In the genomic region with DNA sequence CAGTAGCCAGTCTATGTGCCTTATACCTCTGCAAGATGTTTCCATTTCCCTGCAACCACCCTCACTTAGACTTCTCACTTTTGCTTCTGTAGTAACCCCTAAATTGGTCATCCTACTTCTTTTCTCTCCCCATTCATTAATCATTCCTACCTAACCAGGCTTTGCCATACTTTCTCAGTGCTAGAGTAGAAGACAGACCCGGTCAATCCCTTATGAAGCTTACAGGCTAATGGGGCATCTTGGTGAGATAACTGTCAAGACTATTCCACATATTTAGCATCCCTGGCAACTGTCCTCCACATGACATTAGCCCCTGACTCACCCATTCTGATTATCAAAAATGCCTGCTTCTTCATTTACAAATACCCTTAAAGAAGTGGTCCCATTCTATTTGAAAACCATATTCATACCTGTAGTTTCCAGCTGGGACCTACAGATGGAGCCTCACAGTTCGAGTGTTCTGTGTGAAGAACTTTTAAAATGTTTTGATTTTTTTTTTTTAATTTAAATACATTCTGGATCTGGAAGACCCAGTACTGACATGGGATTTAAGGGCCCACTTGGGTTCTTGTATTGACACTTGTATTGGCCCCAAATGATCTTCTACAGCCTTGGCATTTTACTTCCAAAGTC, we compare ENCODE assay signal across 10 cellular contexts. TPM values are rescaled to one million over a fixed set of nuclear protein-coding genes. Genes with fewer than 3 reads are reported as not detected.
A peak's percentile ranks its signal among the peaks of the same experiment; 100 is the strongest.
DNase-seq lines count a peak whose midpoint lies in the region; ATAC-seq and TF ChIP-seq lines count a peak whose summit lies in the region.
"Had no signal": no experiment of that assay in that cellular context is flagged by ENCODE, and none has a peak within 500 bp of the region (broad histone marks: within the 10 kb centered on the region; RNA-seq: fewer than 3 reads in every experiment).

No MANE protein-coding gene starts in this region.

- H3K4me2 ChIP-seq in mammary epithelial cell (ENCODE audit: insufficient read depth, low read depth, low read length) (no peak overlapping the region), PC-9 (no peak overlapping the region), smooth muscle cell (no peak overlapping the region)

- no peak for TF ChIP-seq POLR2A in breast epithelium (IDR thresholded peaks at IDR 0.05)

- in situ Hi-C loops in mammary epithelial cell (cut with MboI; ENCODE audit: low sequenced_read_pairs in 2 of 2): loop anchor here (5.0 to 25.0 kb wide), 2 partner anchors 170 to 410 kb away; no protein-coding TSS in a partner anchor

- dilution Hi-C loops in mammary epithelial cell (cut with HindIII; ENCODE audit: low sequenced_read_pairs): no loop called here

- CTCF ChIA-PET in mammary epithelial cell (lab: Charles Lee; ENCODE audit: low non-redundant PET) (interaction anchor here (0.6 to 2.3 kb wide), 4 partner anchors 13 to 172 kb away, joined by 4 to 32 read pairs (median 4); no protein-coding TSS in a partner anchor), PC-9 (lab: Charles Lee) (interaction anchor here (0.6 to 3.8 kb wide), 4 partner anchors 40 to 428 kb away, joined by 4 to 19 read pairs (median 4); partner anchors contain the start of gene AGGF1)

- H3K27me3 ChIP-seq in mammary epithelial cell (ENCODE audit: insufficient read depth, low read length): no peaks in the 10 kb centered on the region
- no peaks in the 10 kb centered on the region for H3K27me3 ChIP-seq in breast epithelium
- no peaks in the 10 kb centered on the region for H3K27me3 ChIP-seq in PC-9 (ENCODE audit: insufficient read depth, low read depth)
- H3K27me3 ChIP-seq in smooth muscle cell (ENCODE audit: low read depth): no peaks in the 10 kb centered on the region

- H3K9ac ChIP-seq in mammary epithelial cell (ENCODE audit: insufficient read depth, low read length) (no peak overlapping the region), smooth muscle cell (ENCODE audit: low read depth) (no peak overlapping the region)

- no peaks in the 10 kb centered on the region for H3F3A ChIP-seq in PC-9 (ENCODE audit: insufficient read depth, low read depth)
- H3F3A ChIP-seq in smooth muscle cell (ENCODE audit: low read depth): no peaks in the 10 kb centered on the region

- peak; percentile 23 to 39 for TF ChIP-seq CTCF in mammary epithelial cell (conservative IDR thresholded peaks at IDR 0.05 in 1 of 2, IDR thresholded peaks at IDR 0.05 in 1 of 2; ENCODE audit: extremely low read depth in 1 of 2, insufficient read depth in 1 of 2, low read depth in 1 of 2, low read length in 2 of 2)
- TF ChIP-seq CTCF in breast epithelium (IDR thresholded peaks at IDR 0.05): no peak
- peak; percentile 35; the same call in 1 of the 2 replicates for TF ChIP-seq CTCF in PC-9 (conservative IDR thresholded peaks at IDR 0.05)
- TF ChIP-seq CTCF in epithelial cell of proximal tubule (conservative IDR thresholded peaks at IDR 0.05; ENCODE audit: low read depth, low read length): peak; percentile 45
- peak; percentile 42 for TF ChIP-seq CTCF in smooth muscle cell (IDR thresholded peaks at IDR 0.05; ENCODE audit: borderline replicate concordance, insufficient read depth, poor library complexity, severe bottlenecking)

- H3K9me3 ChIP-seq in mammary epithelial cell (replicated peaks; ENCODE audit: insufficient read depth, low read length) (no peaks in the 10 kb centered on the region), breast epithelium (no peaks in the 10 kb centered on the region), PC-9 (ENCODE audit: insufficient read depth, low read depth) (no peaks in the 10 kb centered on the region), smooth muscle cell (replicated peaks; ENCODE audit: low read depth) (no peaks in the 10 kb centered on the region)

- H3K4me1 ChIP-seq in mammary epithelial cell (ENCODE audit: insufficient read depth, low read length) (no peaks in the 10 kb centered on the region), breast epithelium (no peaks in the 10 kb centered on the region), PC-9 (replicated peaks; ENCODE audit: insufficient read depth) (peaks cover 7% of the 10 kb centered on the region), smooth muscle cell (ENCODE audit: low read depth) (peaks cover 6% of the 10 kb centered on the region)

- H2AFZ ChIP-seq in mammary epithelial cell (ENCODE audit: low read depth, low read length) (no peak overlapping the region), PC-9 (no peak overlapping the region), smooth muscle cell (ENCODE audit: low read depth) (no peak overlapping the region)

- H3K36me3 ChIP-seq in mammary epithelial cell (ENCODE audit: insufficient read depth, low read length) (no peaks in the 10 kb centered on the region), breast epithelium (no peaks in the 10 kb centered on the region), PC-9 (ENCODE audit: low read depth) (no peaks in the 10 kb centered on the region), smooth muscle cell (ENCODE audit: low read depth) (no peaks in the 10 kb centered on the region)

- H3K27ac ChIP-seq in mammary epithelial cell (ENCODE audit: insufficient read depth, low read depth, low read length): no peak overlapping the region
- H3K27ac ChIP-seq in breast epithelium: no peak overlapping the region
- no peak overlapping the region for H3K27ac ChIP-seq in PC-9
- H3K27ac ChIP-seq in smooth muscle cell (ENCODE audit: low read depth): no peak overlapping the region

- intact Hi-C loops in mammary epithelial cell (cut with micrococcal nuclease): loop anchor here (5.0 kb wide), 1 partner anchor 265 kb away; no protein-coding TSS in a partner anchor
- intact Hi-C loops in breast epithelium (cut with DNase I; ENCODE audit: low total_unique reads): no loop called here
- intact Hi-C loops in PC-9 (cut with micrococcal nuclease; ENCODE audit: unreplicated experiment): no loop called here

- DNase-seq in mammary epithelial cell (no peak), breast epithelium (ENCODE audit: low spot score in 2 of 2) (no peak), PC-9 (no peak), epithelial cell of proximal tubule (ENCODE audit: low read depth) (no peak), smooth muscle cell (lab: John Stamatoyannopoulos, UW; ENCODE audit: unreplicated experiment) (no peak), UCSD-AML1 (lab: John Stamatoyannopoulos, UW; ENCODE audit: unreplicated experiment) (no peak)
- DNase-seq: activated B cell treated with CpG ODN at 0.5 μM for 24 hours had no signal

- ATAC-seq in GM18870 (IDR thresholded peaks at IDR 0.05; ENCODE audit: unreplicated experiment): no peak
- ATAC-seq in HG02763 (IDR thresholded peaks at IDR 0.05; ENCODE audit: unreplicated experiment): no peak

- WGBS in mammary epithelial cell (ENCODE audit: low coverage, missing lambda C conversion rate): 39% methylated on average over 2 of the region's 2 CpGs
- 87% methylated on average over 2 of the region's 2 CpGs for WGBS in smooth muscle cell (ENCODE audit: low lambda C conversion rate)

- POLR2A ChIA-PET in PC-9 (lab: Charles Lee; ENCODE audit: unreplicated experiment): no interaction called here

- H3K4me3 ChIP-seq in mammary epithelial cell (replicated peaks in 1 of 3; ENCODE audit: insufficient read depth in 1 of 3, low read depth in 2 of 3, low read length in 3 of 3) (no peak overlapping the region), breast epithelium (no peak overlapping the region), PC-9 (no peak overlapping the region), epithelial cell of proximal tubule (ENCODE audit: low read depth, low read length) (no peak overlapping the region), smooth muscle cell (no peak overlapping the region)

- BruUV-seq in mammary epithelial cell (replicated peaks; lab: Mats Ljungman, UMichigan) (no TSS peak), PC-9 (replicated peaks; lab: Mats Ljungman, UMichigan) (no TSS peak)

- H3K79me2 ChIP-seq in mammary epithelial cell (ENCODE audit: insufficient read depth, low read length) (no peaks in the 10 kb centered on the region), PC-9 (ENCODE audit: low read depth) (no peaks in the 10 kb centered on the region), smooth muscle cell (ENCODE audit: low read depth) (no peaks in the 10 kb centered on the region)

- H3K9me2 ChIP-seq in PC-9 (ENCODE audit: insufficient read depth): no peaks in the 10 kb centered on the region

- H4K20me1 ChIP-seq in mammary epithelial cell (ENCODE audit: insufficient read depth, low read length): no peaks in the 10 kb centered on the region
- H4K20me1 ChIP-seq in PC-9 (ENCODE audit: insufficient read depth): no peaks in the 10 kb centered on the region
- no peaks in the 10 kb centered on the region for H4K20me1 ChIP-seq in smooth muscle cell (ENCODE audit: low read depth)

RNA-seq across cellular contexts. Expression of gene F2RL2, which starts 21.0 kb away (rescaled TPM):
- total RNA-seq in mammary epithelial cell (under 1 TPM; 0.14 to 0.17 TPM), breast epithelium (1 to 10 TPM in 2 of 3 donors, under 1 TPM in 1; under 0.01 to 3.4 (median 2.9) TPM), PC-9 (2021) (1.5 and 3.5 TPM in 2 replicates), epithelial cell of proximal tubule (2.4 and 7.2 TPM in 2 replicates), smooth muscle cell (0.31 and 1.4 TPM in 2 replicates)
- polyA plus RNA-seq in mammary epithelial cell (0.01 TPM), smooth muscle cell (0.45 TPM in 1 of 2 replicates, not detected in the other)
- not detected for polyA minus RNA-seq in mammary epithelial cell
- total RNA-seq: activated B cell treated with CpG ODN at 0.5 μM for 24 hours, ureter had no signal

Comparison
In these comparisons a context has a peak if more than half of its experiments do, and no peak if none do; other contexts are left out.
1. CTCF ChIP-seq: peak in mammary epithelial cell (2 of 2), PC-9 (single experiment), epithelial cell of proximal tubule (single experiment) and smooth muscle cell (single experiment); none in breast epithelium (0 of 3).